ENCODE assay signal across 15 cellular contexts in the genomic region with DNA sequence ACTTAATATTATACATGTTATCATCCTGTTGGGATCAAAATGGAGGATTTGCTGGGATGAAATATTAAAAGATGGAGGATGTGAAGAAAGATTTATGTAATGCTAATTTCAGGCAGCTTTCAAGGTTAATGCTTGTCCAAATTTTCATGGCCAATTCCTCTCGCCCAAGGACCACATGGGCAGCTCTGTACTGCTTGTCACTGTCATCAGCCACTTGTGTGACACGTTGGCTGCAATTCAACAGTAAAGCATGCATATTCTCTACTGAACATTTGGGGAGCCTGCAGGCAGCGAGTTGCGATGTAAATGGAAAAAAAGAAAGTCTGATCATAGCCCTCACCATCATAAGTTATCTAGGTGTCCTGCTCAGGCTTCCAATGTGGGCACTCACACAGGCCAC.
DNase-seq lines count a peak whose midpoint lies in the region; ATAC-seq and TF ChIP-seq lines count a peak whose summit lies in the region.
"Had no signal": no experiment of that assay in that cellular context is flagged by ENCODE, and none has a peak within 500 bp of the region (broad histone marks: within the 10 kb centered on the region; RNA-seq: fewer than 3 reads in every experiment).

No MANE protein-coding gene starts in this region.

- H3K36me3 ChIP-seq in sigmoid colon = no peaks in the 10 kb centered on the region
- H3K36me3 ChIP-seq in H7 (replicated peaks; ENCODE audit: control insufficient read depth, insufficient read depth, low read length) = no peaks in the 10 kb centered on the region
- H3K36me3 ChIP-seq in brain microvascular endothelial cell (replicated peaks) = no peaks in the 10 kb centered on the region

- no peaks in the 10 kb centered on the region for H3K9me3 Mint-ChIP-seq in natural killer cell treated with Interleukin-12 subunit alpha and Interleukin-12 subunit beta and Interleukin-15 and Interleukin-18, amount 100 ng/mL, for 72 hours
- no peaks in the 10 kb centered on the region for H3K9me3 Mint-ChIP-seq in natural killer cell
- H3K9me3 Mint-ChIP-seq in stimulated activated memory B cell treated with anti-CD40 and anti-IgM and Interleukin-4, amounts not matched to agents 10 μg/mL and 1 μg/mL and 100 μg/mL, for 72 hours = peaks cover 3% of the 10 kb centered on the region
- H3K9me3 Mint-ChIP-seq: activated T-helper 17 cell treated with anti-CD3 and anti-CD28 coated beads, Interleukin-2, amount 50 U/mL, for 72 hours had no signal

- no peak for DNase-seq in natural killer cell treated with Interleukin-12 subunit alpha and Interleukin-12 subunit beta and Interleukin-15 and Interleukin-18, amount 100 ng/mL, for 72 hours (ENCODE audit: low spot score)
- DNase-seq in natural killer cell (no peak), right cardiac atrium (no peak), sigmoid colon (no peak), H7 (no peak), brain microvascular endothelial cell (no peak)
- DNase-seq: activated CD4-positive, alpha-beta T cell treated with anti-CD3 and anti-CD28 coated beads, Interleukin-2, amount 50 U/mL, for 48 hours; anterior cingulate cortex; NCI-H1048; NCI-H2171; SIG-M5; stimulated activated CD4-positive, alpha-beta T cell treated with anti-CD3 and anti-CD28 coated beads, Interleukin-4, amount 100 ng/mL, for 4 hours had no signal

- H3K4me3 ChIP-seq in right cardiac atrium (ENCODE audit: low read length) (no peak overlapping the region), sigmoid colon (no peak overlapping the region), H7 (ENCODE audit: insufficient read depth, low read depth, low read length) (no peak overlapping the region), brain microvascular endothelial cell (ENCODE audit: low read depth, low read length) (no peak overlapping the region)

- peak overlapping the region; percentile 22 for H3K4me3 Mint-ChIP-seq in natural killer cell treated with Interleukin-12 subunit alpha and Interleukin-12 subunit beta and Interleukin-15 and Interleukin-18, amount 100 ng/mL, for 72 hours
- H3K4me3 Mint-ChIP-seq in natural killer cell = no peak overlapping the region
- no peak overlapping the region for H3K4me3 Mint-ChIP-seq in stimulated activated memory B cell treated with anti-CD40 and anti-IgM and Interleukin-4, amounts not matched to agents 10 μg/mL and 1 μg/mL and 100 μg/mL, for 72 hours
- H3K4me3 Mint-ChIP-seq: activated T-helper 17 cell treated with anti-CD3 and anti-CD28 coated beads, Interleukin-2, amount 50 U/mL, for 72 hours had no signal

- H3K9me3 ChIP-seq in right cardiac atrium (ENCODE audit: control insufficient read depth, low read length) = no peaks in the 10 kb centered on the region
- H3K9me3 ChIP-seq in sigmoid colon = no peaks in the 10 kb centered on the region

- in situ Hi-C loops in brain microvascular endothelial cell (cut with HindIII; ENCODE audit: low pct_ligation_motif_present, low sequenced_read_pairs) = no loop called here

- H3K27me3 ChIP-seq in right cardiac atrium (ENCODE audit: control insufficient read depth, insufficient read depth) (no peaks in the 10 kb centered on the region), sigmoid colon (no peaks in the 10 kb centered on the region), H7 (ENCODE audit: control insufficient read depth, insufficient read depth, low read length) (no peaks in the 10 kb centered on the region), brain microvascular endothelial cell (replicated peaks) (no peaks in the 10 kb centered on the region)

- no peak for TF ChIP-seq EP300 in sigmoid colon (IDR thresholded peaks at IDR 0.05)

- peaks cover 43 to 72% of the 10 kb centered on the region in 2 donors for H3K27me3 Mint-ChIP-seq in natural killer cell treated with Interleukin-12 subunit alpha and Interleukin-12 subunit beta and Interleukin-15 and Interleukin-18, amount 100 ng/mL, for 72 hours
- peaks cover 48 to 73% of the 10 kb centered on the region in 2 donors for H3K27me3 Mint-ChIP-seq in natural killer cell (ENCODE audit: low read depth in 2 of 2)
- H3K27me3 Mint-ChIP-seq in stimulated activated memory B cell treated with anti-CD40 and anti-IgM and Interleukin-4, amounts not matched to agents 10 μg/mL and 1 μg/mL and 100 μg/mL, for 72 hours = no peaks in the 10 kb centered on the region

- intact Hi-C loops in natural killer cell (cut with micrococcal nuclease) (no loop called here), right cardiac atrium (cut with DNase I) (no loop called here), sigmoid colon (cut with DNase I) (no loop called here)

- H3K4me1 Mint-ChIP-seq in natural killer cell treated with Interleukin-12 subunit alpha and Interleukin-12 subunit beta and Interleukin-15 and Interleukin-18, amount 100 ng/mL, for 72 hours (ENCODE audit: low read depth in 2 of 2) = peaks cover 19 to 29% of the 10 kb centered on the region in 2 donors
- peaks cover 18 to 25% of the 10 kb centered on the region in 2 donors for H3K4me1 Mint-ChIP-seq in natural killer cell
- H3K4me1 Mint-ChIP-seq in stimulated activated memory B cell treated with anti-CD40 and anti-IgM and Interleukin-4, amounts not matched to agents 10 μg/mL and 1 μg/mL and 100 μg/mL, for 72 hours = no peaks in the 10 kb centered on the region
- H3K4me1 Mint-ChIP-seq: activated T-helper 17 cell treated with anti-CD3 and anti-CD28 coated beads, Interleukin-2, amount 50 U/mL, for 72 hours had no signal

- H3K27ac Mint-ChIP-seq in natural killer cell treated with Interleukin-12 subunit alpha and Interleukin-12 subunit beta and Interleukin-15 and Interleukin-18, amount 100 ng/mL, for 72 hours = no peak overlapping the region
- H3K27ac Mint-ChIP-seq in natural killer cell = no peak overlapping the region
- H3K27ac Mint-ChIP-seq in stimulated activated memory B cell treated with anti-CD40 and anti-IgM and Interleukin-4, amounts not matched to agents 10 μg/mL and 1 μg/mL and 100 μg/mL, for 72 hours = no peak overlapping the region
- H3K27ac Mint-ChIP-seq: activated T-helper 17 cell treated with anti-CD3 and anti-CD28 coated beads, Interleukin-2, amount 50 U/mL, for 72 hours had no signal

- TF ChIP-seq CTCF in natural killer cell (IDR thresholded peaks at IDR 0.05) = no peak
- no peak for TF ChIP-seq CTCF in sigmoid colon (IDR thresholded peaks at IDR 0.05)
- no peak for TF ChIP-seq CTCF in brain microvascular endothelial cell (IDR thresholded peaks at IDR 0.05; ENCODE audit: low read depth, low read length, missing control alignments)

- H3K4me1 ChIP-seq in right cardiac atrium (ENCODE audit: control insufficient read depth, insufficient read depth, low read length) = peaks cover 4% of the 10 kb centered on the region
- H3K4me1 ChIP-seq in sigmoid colon = peaks cover 0 to 8% (median 2%) of the 10 kb centered on the region in 4 donors

- 38% methylated on average over 4 of the region's 4 CpGs for WGBS in right cardiac atrium
- WGBS in sigmoid colon, 2 donors = 74 to 79% methylated on average over 4 of the region's 4 CpGs

- peaks cover 4% of the 10 kb centered on the region for H3K36me3 Mint-ChIP-seq in natural killer cell treated with Interleukin-12 subunit alpha and Interleukin-12 subunit beta and Interleukin-15 and Interleukin-18, amount 100 ng/mL, for 72 hours
- H3K36me3 Mint-ChIP-seq in natural killer cell = no peaks in the 10 kb centered on the region
- no peaks in the 10 kb centered on the region for H3K36me3 Mint-ChIP-seq in stimulated activated memory B cell treated with anti-CD40 and anti-IgM and Interleukin-4, amounts not matched to agents 10 μg/mL and 1 μg/mL and 100 μg/mL, for 72 hours

- no peak for ATAC-seq in natural killer cell treated with Interleukin-12 subunit alpha and Interleukin-12 subunit beta and Interleukin-15 and Interleukin-18, amount 100 ng/mL, for 72 hours
- ATAC-seq in natural killer cell = no peak
- ATAC-seq in right cardiac atrium = peak; percentile 6 to 64
- ATAC-seq in stimulated activated memory B cell treated with anti-CD40 and anti-IgM and Interleukin-4, amounts not matched to agents 10 μg/mL and 1 μg/mL and 100 μg/mL, for 72 hours = no peak
- ATAC-seq in GM18519 (IDR thresholded peaks at IDR 0.05; ENCODE audit: low FRiP score, unreplicated experiment) = no peak
- ATAC-seq: activated T-helper 17 cell treated with anti-CD3 and anti-CD28 coated beads, Interleukin-2, amount 50 U/mL, for 72 hours had no signal

- no peak for TF ChIP-seq POLR2A in sigmoid colon (IDR thresholded peaks at IDR 0.05)

- peak overlapping the region; percentile 70 for H3K27ac ChIP-seq in right cardiac atrium (ENCODE audit: low read length)
- H3K27ac ChIP-seq in sigmoid colon = peak overlapping the region; percentile 58 to 80 (median 61)
- H3K27ac ChIP-seq in brain microvascular endothelial cell = no peak overlapping the region

Comparison
In these comparisons a context has a peak if more than half of its experiments do, and no peak if none do; other contexts are left out.
1. ATAC-seq: peak in right cardiac atrium (2 of 2); none in natural killer cell treated with Interleukin-12 subunit alpha and Interleukin-12 subunit beta and Interleukin-15 and Interleukin-18, amount 100 ng/mL, for 72 hours (0 of 2), natural killer cell (0 of 3), stimulated activated memory B cell treated with anti-CD40 and anti-IgM and Interleukin-4, amounts not matched to agents 10 μg/mL and 1 μg/mL and 100 μg/mL, for 72 hours (single experiment) and GM18519 (single experiment).